In the genomic region with DNA sequence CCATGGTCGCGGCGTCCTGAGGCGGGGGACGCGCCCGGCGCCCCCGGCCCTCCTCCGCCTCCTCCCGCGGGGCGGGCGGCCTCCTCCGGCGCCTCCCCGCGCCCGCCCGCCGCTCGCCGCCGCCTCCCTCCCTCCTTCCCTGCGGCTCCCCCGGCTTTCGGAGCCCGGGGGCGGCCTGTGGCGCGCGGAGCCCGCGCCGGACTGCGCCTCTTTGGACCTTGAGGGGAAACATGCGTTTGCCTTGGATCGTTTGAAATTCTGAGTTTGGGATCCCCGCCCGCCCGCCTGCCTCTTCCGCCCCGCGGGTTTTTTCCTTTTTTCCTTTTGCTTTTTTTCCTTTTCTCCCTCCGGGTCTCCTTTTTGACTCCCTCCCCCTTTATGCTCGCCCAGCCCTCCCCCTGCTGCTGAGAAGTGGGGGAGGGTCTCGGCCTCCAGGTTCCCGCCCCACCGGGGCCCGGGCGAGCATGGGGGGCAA, we compare ENCODE assay signal across 8 cellular contexts. TPM values are rescaled to one million over a fixed set of nuclear protein-coding genes. Genes with fewer than 3 reads are reported as not detected.
DNase-seq lines count a peak whose midpoint lies in the region; ATAC-seq and TF ChIP-seq lines count a peak whose summit lies in the region.

No MANE protein-coding gene starts in this region.

- no peaks in the 10 kb centered on the region for H3K27me3 ChIP-seq in stomach

- intact Hi-C loops in stomach (cut with DNase I; ENCODE audit: low total_unique reads), result loop anchor here (5.0 kb wide), 1 partner anchor 113 kb away; no protein-coding TSS in a partner anchor

- H3K27ac ChIP-seq in stomach, result peak overlapping the region; percentile 83 to 94 (median 89)

- peak overlapping the region; percentile 64 to 76 (median 65) for H3K4me3 Mint-ChIP-seq in T-cell

- TF ChIP-seq EP300 in stomach (IDR thresholded peaks at IDR 0.05), result no peak

- H3K36me3 Mint-ChIP-seq in T-cell, result peaks cover 6% of the 10 kb centered on the region

- no peaks in the 10 kb centered on the region for H3K9me3 Mint-ChIP-seq in T-cell

- no peak overlapping the region for H3K27ac Mint-ChIP-seq in T-cell

- H3K36me3 ChIP-seq in stomach, result peaks cover 0 to 6% (median 2%) of the 10 kb centered on the region in 4 donors

- POLR2A ChIA-PET in T-cell (lab: Charles Lee), result no interaction called here

- H3K4me3 ChIP-seq in stomach, result peak overlapping the region; percentile 94 to 98 (median 95)

- DNase-seq in stimulated activated CD4-positive, alpha-beta T cell treated with anti-CD3 and anti-CD28 coated beads, Interleukin-15, amount 100 ng/mL, for 24 hours, result peak; percentile 43
- DNase-seq in stimulated activated CD4-positive, alpha-beta T cell treated with anti-CD3 and anti-CD28 coated beads, Interleukin-1b, Interleukin-23, amount 100 ng/mL, for 48 hours, result no peak
- DNase-seq in T-cell (peak in 11 of 34 experiments; percentile 9 to 53 (median 22)), dermis blood vessel endothelial cell (peak; percentile 28), lung microvascular endothelial cell (ENCODE audit: low read depth in 2 of 2) (peak; percentile 21 to 22), stomach (no peak), AML-193 (lab: John Stamatoyannopoulos, UW) (no peak)

- CTCF ChIA-PET in T-cell (lab: Charles Lee), result interaction anchor here in 1 of 2 donors (2.2 kb wide), 1 partner anchor 112 kb away, joined by 35 read pairs; no protein-coding TSS in a partner anchor

- no peak for TF ChIP-seq POLR2A in stomach (IDR thresholded peaks at IDR 0.05)

- H3K27me3 Mint-ChIP-seq in T-cell, result peaks cover 3 to 5% of the 10 kb centered on the region in 2 donors

- H3K9me3 ChIP-seq in stomach, result no peaks in the 10 kb centered on the region

- TF ChIP-seq CTCF in stomach (IDR thresholded peaks at IDR 0.05), result no peak

- peak; percentile 27 for ATAC-seq in HG03064 (IDR thresholded peaks at IDR 0.05; ENCODE audit: low read depth, unreplicated experiment)
- ATAC-seq in T-cell (replicated peaks in 1 of 4), result peak; percentile 54 to 64 (median 60)

- H3K4me1 ChIP-seq in stomach, result peaks cover 29 to 55% (median 43%) of the 10 kb centered on the region in 4 donors

- peaks cover 12 to 20% (median 17%) of the 10 kb centered on the region in 3 donors for H3K4me1 Mint-ChIP-seq in T-cell

- 0 to 2% (median 1%) methylated on average over 20 to 44 of the region's 51 CpGs for WGBS in stomach, 5 donors

RNA-seq across cellular contexts. Expression of a gene that starts 0.4 kb away (rescaled TPM):
- total RNA-seq in T-cell (1 to 10 TPM; 5.5 to 7.8 (median 7.5) TPM), dermis blood vessel endothelial cell (29.9 and 35.7 TPM in 2 replicates), lung microvascular endothelial cell (7.9 and 10.7 TPM in 2 replicates), stomach (10 to 100 TPM in 4 of 5 donors, 1 to 10 TPM in 1; 8.8 to 40.1 (median 18.7) TPM)
- polyA plus RNA-seq in stomach, result 10 to 100 TPM in 2 of 3 donors, 1 to 10 TPM in 1; 9.7 to 14.2 (median 13.8) TPM

RNA-seq across cellular contexts. Expression of a gene that starts 14.3 kb away (rescaled TPM):
- total RNA-seq in T-cell, result 100 to 1,000 TPM in 4 of 5 donors, 10 to 100 TPM in 1; 97.7 to 120 (median 108) TPM
- total RNA-seq in dermis blood vessel endothelial cell, result 10.3 and 16.3 TPM in 2 replicates
- total RNA-seq in lung microvascular endothelial cell, result 10.0 and 11.5 TPM in 2 replicates
- total RNA-seq in stomach, result 100 to 1,000 TPM in 3 of 5 donors, 10 to 100 TPM in 2; 25.5 to 266 (median 105) TPM
- 10 to 100 TPM; 12.1 to 27.7 (median 22.8) TPM for polyA plus RNA-seq in stomach

Comparison
In these comparisons a context has a peak if more than half of its experiments do, and no peak if none do; other contexts are left out.
1. DNase-seq: peak in stimulated activated CD4-positive, alpha-beta T cell treated with anti-CD3 and anti-CD28 coated beads, Interleukin-15, amount 100 ng/mL, for 24 hours (single experiment), dermis blood vessel endothelial cell (single experiment) and lung microvascular endothelial cell (2 of 2); none in stimulated activated CD4-positive, alpha-beta T cell treated with anti-CD3 and anti-CD28 coated beads, Interleukin-1b, Interleukin-23, amount 100 ng/mL, for 48 hours (single experiment), stomach (single experiment) and AML-193 (0 of 2).